In the genomic region with DNA sequence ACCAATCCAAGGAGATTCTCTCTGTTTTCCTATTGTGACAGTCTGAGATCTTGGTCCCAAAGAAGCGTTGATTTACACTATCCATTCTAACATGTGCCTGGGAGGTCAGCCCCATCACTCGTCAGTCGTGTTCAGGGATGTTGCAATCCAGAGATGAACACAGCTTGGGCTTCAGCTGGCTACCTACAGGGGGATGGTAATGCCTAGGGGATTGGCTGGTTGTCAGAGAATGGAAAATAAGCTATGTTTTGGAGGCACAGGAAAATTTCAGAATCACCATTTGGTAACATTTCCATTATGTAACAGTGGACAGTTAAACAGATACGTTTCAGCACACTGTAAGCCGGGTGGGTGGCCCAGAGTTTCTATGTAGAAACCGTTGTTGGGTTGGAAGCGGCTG, we compare ENCODE assay signal across 2 cellular contexts.
"Had no signal": no experiment of that assay in that cellular context is flagged by ENCODE, and none has a peak within 500 bp of the region (broad histone marks: within the 10 kb centered on the region; RNA-seq: fewer than 3 reads in every experiment).

No MANE protein-coding gene starts in this region.

- H3K27ac ChIP-seq: VCaP had no signal

- DNase-seq: cerebellar nuclear complex had no signal
